Comparison of ENCODE assay signal across 16 cellular contexts in the genomic region with DNA sequence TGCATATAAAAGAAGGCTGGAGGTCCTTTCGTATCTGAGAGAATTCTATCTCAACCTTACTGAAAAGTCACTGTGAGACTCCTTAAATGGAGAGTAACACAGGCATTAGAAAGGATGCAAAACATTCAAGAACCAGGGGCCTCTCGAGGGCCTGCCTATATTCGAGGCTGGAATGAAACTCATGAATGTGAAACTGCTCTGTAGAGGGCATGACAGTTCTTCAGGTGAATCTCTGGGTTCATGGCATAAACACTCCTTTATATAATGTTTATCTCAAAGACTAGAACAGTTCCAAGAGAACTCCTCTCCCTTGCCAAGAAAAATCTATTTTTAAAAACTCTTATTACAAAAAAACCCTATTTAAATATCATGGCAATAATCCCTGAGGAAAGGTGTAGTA.
A peak's percentile ranks its signal among the peaks of the same experiment; 100 is the strongest.
DNase-seq lines count a peak whose midpoint lies in the region; ATAC-seq and TF ChIP-seq lines count a peak whose summit lies in the region.
"Had no signal": no experiment of that assay in that cellular context is flagged by ENCODE, and none has a peak within 500 bp of the region (broad histone marks: within the 10 kb centered on the region; RNA-seq: fewer than 3 reads in every experiment).

No MANE protein-coding gene starts in this region.

- intact Hi-C loops in left ventricle myocardium inferior (cut with micrococcal nuclease), result no loop called here
- intact Hi-C loops in CD8-positive, alpha-beta T cell (cut with DNase I, micrococcal nuclease), result no loop called here

- H3K4me3 ChIP-seq in RWPE2 (ENCODE audit: severe bottlenecking) (no peak overlapping the region), left ventricle myocardium inferior (no peak overlapping the region)
- no peak overlapping the region for H3K4me3 ChIP-seq in CD8-positive, alpha-beta T cell (ENCODE audit: low read depth, low read length)

- peak; percentile 84 for DNase-seq in G401 (ENCODE audit: low spot score)
- no peak for DNase-seq in RWPE2 (ENCODE audit: low spot score)
- DNase-seq in left ventricle myocardium inferior, result no peak
- DNase-seq in CD8-positive, alpha-beta T cell, result no peak
- no peak for DNase-seq in GM13976 (ENCODE audit: low spot score)
- DNase-seq: Calu3, HFFc6, KG1, NCI-H1048, NCI-H1694, NCI-H526 treated with DMSO at 0.1 percent for 48 hours, PC-3 had no signal

- H3K27ac Mint-ChIP-seq in CD8-positive, alpha-beta T cell, result no peak overlapping the region
- H3K27ac Mint-ChIP-seq: B cell; CD4-positive, CD25-positive, alpha-beta regulatory T cell; HFFc6 had no signal

- H3K9me3 ChIP-seq in RWPE2 (ENCODE audit: severe bottlenecking) (no peaks in the 10 kb centered on the region), left ventricle myocardium inferior (replicated peaks) (no peaks in the 10 kb centered on the region)
- no peaks in the 10 kb centered on the region for H3K9me3 ChIP-seq in CD8-positive, alpha-beta T cell (ENCODE audit: low read length)

- in situ Hi-C loops in G401 (cut with HindIII; ENCODE audit: low sequenced_read_pairs) (no loop called here), GM13976 (cut with MboI; ENCODE audit: low sequenced_read_pairs, unreplicated experiment) (no loop called here)

- CTCF ChIA-PET in CD8-positive, alpha-beta T cell (lab: Charles Lee), result no interaction called here

- peaks cover 5% of the 10 kb centered on the region for H3K27me3 Mint-ChIP-seq in CD8-positive, alpha-beta T cell (ENCODE audit: low read depth)

- no peaks in the 10 kb centered on the region for H3K27me3 ChIP-seq in RWPE2 (ENCODE audit: insufficient read depth, poor library complexity, severe bottlenecking)
- no peaks in the 10 kb centered on the region for H3K27me3 ChIP-seq in left ventricle myocardium inferior (ENCODE audit: low read depth)
- no peaks in the 10 kb centered on the region for H3K27me3 ChIP-seq in CD8-positive, alpha-beta T cell (ENCODE audit: insufficient read depth, low read length)

- no peaks in the 10 kb centered on the region for H3K9me3 Mint-ChIP-seq in CD8-positive, alpha-beta T cell

- TF ChIP-seq CTCF in RWPE2 (IDR thresholded peaks at IDR 0.05; ENCODE audit: poor library complexity, severe bottlenecking) (peak; percentile 11), left ventricle myocardium inferior (IDR thresholded peaks at IDR 0.05; ENCODE audit: borderline replicate concordance) (peak; percentile 18), GM13976 (IDR thresholded peaks at IDR 0.05; ENCODE audit: borderline replicate concordance, control extremely low read depth, extremely low read depth, insufficient read depth, missing control alignments) (no peak)
- TF ChIP-seq CTCF in CD8-positive, alpha-beta T cell (IDR thresholded peaks at IDR 0.05), result no peak

- H3K4me1 ChIP-seq in RWPE2 (ENCODE audit: insufficient read depth, poor library complexity, severe bottlenecking), result no peaks in the 10 kb centered on the region
- H3K4me1 ChIP-seq in left ventricle myocardium inferior, result peaks cover 7% of the 10 kb centered on the region
- H3K4me1 ChIP-seq in CD8-positive, alpha-beta T cell (ENCODE audit: insufficient read depth, low read length), result no peaks in the 10 kb centered on the region

- ATAC-seq in GM19351 (IDR thresholded peaks at IDR 0.05; ENCODE audit: unreplicated experiment) (peak; percentile 46), RWPE2 (ENCODE audit: low read depth) (no peak), GM18868 (IDR thresholded peaks at IDR 0.05; ENCODE audit: unreplicated experiment) (no peak)
- no peak for ATAC-seq in CD8-positive, alpha-beta T cell
- ATAC-seq: PC-3 had no signal

- H3K27ac ChIP-seq in RWPE2 (ENCODE audit: poor library complexity, severe bottlenecking) (no peak overlapping the region), left ventricle myocardium inferior (replicated peaks) (no peak overlapping the region)
- no peak overlapping the region for H3K27ac ChIP-seq in CD8-positive, alpha-beta T cell (ENCODE audit: low read depth, low read length)

- H3K36me3 ChIP-seq in RWPE2 (ENCODE audit: low read depth) (no peaks in the 10 kb centered on the region), left ventricle myocardium inferior (no peaks in the 10 kb centered on the region)
- H3K36me3 ChIP-seq in CD8-positive, alpha-beta T cell (ENCODE audit: insufficient read depth, low read length), result no peaks in the 10 kb centered on the region

- POLR2A ChIA-PET in CD8-positive, alpha-beta T cell (lab: Charles Lee), result no interaction called here

- H3K36me3 Mint-ChIP-seq in CD8-positive, alpha-beta T cell, result no peaks in the 10 kb centered on the region
- H3K36me3 Mint-ChIP-seq: CD4-positive, CD25-positive, alpha-beta regulatory T cell had no signal

- H3K4me3 Mint-ChIP-seq in CD8-positive, alpha-beta T cell, result no peak overlapping the region
- H3K4me3 Mint-ChIP-seq: B cell; CD4-positive, CD25-positive, alpha-beta regulatory T cell; HFFc6 had no signal

- no peaks in the 10 kb centered on the region for H3K4me1 Mint-ChIP-seq in CD8-positive, alpha-beta T cell (ENCODE audit: low read depth)
- H3K4me1 Mint-ChIP-seq: B cell had no signal

Comparison
In these comparisons a context has a peak if more than half of its experiments do, and no peak if none do; other contexts are left out.
1. CTCF ChIP-seq: peak in RWPE2 (single experiment) and left ventricle myocardium inferior (single experiment); none in CD8-positive, alpha-beta T cell (single experiment) and GM13976 (single experiment).